ENCODE assay signal across 18 cellular contexts in the genomic region with DNA sequence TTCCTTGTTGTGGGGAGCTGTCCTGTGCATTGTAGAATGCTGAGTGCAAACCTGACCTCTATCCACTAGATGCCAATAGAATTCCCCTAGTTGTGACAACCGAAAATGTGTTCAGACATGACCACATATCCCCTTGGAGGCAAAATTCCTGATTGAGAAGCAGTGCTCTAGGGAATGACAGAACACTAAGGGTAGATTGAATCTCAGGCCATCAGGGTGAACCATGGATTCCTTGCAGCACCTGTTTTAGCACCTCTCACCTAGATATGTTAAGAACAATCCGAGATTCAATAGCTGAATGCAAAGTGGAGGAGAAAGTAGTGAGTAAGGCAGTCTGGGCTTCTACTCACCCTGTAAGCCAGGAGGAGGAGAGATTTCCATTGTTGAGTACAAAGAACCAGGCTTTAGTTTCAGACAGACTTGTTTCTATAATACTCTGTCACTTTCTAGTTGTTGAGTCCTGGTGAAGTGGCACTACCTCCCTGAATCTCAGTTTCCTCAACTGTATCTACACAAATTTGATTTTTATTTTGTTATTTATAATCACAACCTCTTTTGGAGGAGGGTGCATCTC.
DNase-seq lines count a peak whose midpoint lies in the region; ATAC-seq, FAIRE-seq and TF ChIP-seq lines count a peak whose summit lies in the region.
"Had no signal": no experiment of that assay in that cellular context is flagged by ENCODE, and none has a peak within 500 bp of the region (broad histone marks: within the 10 kb centered on the region; RNA-seq: fewer than 3 reads in every experiment).

No MANE protein-coding gene starts in this region.

- BruUV-seq in HepG2 (replicated peaks; lab: Mats Ljungman, UMichigan) (no TSS peak), mammary epithelial cell (replicated peaks; lab: Mats Ljungman, UMichigan) (no TSS peak)

- H3K36me3 ChIP-seq in HepG2 (replicated peaks in 1 of 2; ENCODE audit: control insufficient read depth in 1 of 2, insufficient read depth in 2 of 2, low read length in 2 of 2) (no peaks in the 10 kb centered on the region), right lobe of liver (no peaks in the 10 kb centered on the region), mammary epithelial cell (ENCODE audit: insufficient read depth, low read length) (no peaks in the 10 kb centered on the region)
- H3K36me3 ChIP-seq: BLaER1 treated with 17β-estradiol and CSF1 and Interleukin-3, amounts not matched to agents 10 nM and 100 nM had no signal

- peaks cover 59% of the 10 kb centered on the region for H3K4me1 ChIP-seq in HepG2 (ENCODE audit: insufficient read depth, low read length)
- H3K4me1 ChIP-seq in right lobe of liver, result no peaks in the 10 kb centered on the region
- no peaks in the 10 kb centered on the region for H3K4me1 ChIP-seq in mammary epithelial cell (ENCODE audit: insufficient read depth, low read length)
- H3K4me1 ChIP-seq in foreskin keratinocyte, result no peaks in the 10 kb centered on the region
- H3K4me1 ChIP-seq: BLaER1 treated with 17β-estradiol and CSF1 and Interleukin-3, amounts not matched to agents 10 nM and 100 nM had no signal

- TF ChIP-seq CTCF in HepG2 (CRISPR knock-in tag; IDR thresholded peaks at IDR 0.05) (0 out of 2 replicates have a peak, but pooled peaks have one; percentile 8), right lobe of liver (IDR thresholded peaks at IDR 0.05) (no peak), mammary epithelial cell (conservative IDR thresholded peaks at IDR 0.05 in 1 of 2, IDR thresholded peaks at IDR 0.05 in 1 of 2; ENCODE audit: extremely low read depth in 1 of 2, insufficient read depth in 1 of 2, low read depth in 1 of 2, low read length in 2 of 2) (no peak), foreskin keratinocyte (conservative IDR thresholded peaks at IDR 0.05) (no peak)

- no peak overlapping the region for H2AFZ ChIP-seq in HepG2 (ENCODE audit: low read length)
- H2AFZ ChIP-seq in mammary epithelial cell (ENCODE audit: low read depth, low read length), result no peak overlapping the region

- in situ Hi-C loops in HepG2 (cut with HindIII; ENCODE audit: extremely low pct_ligation_motif_present, low pct_unique_long_range_greater_than_20kb), result no loop called here
- in situ Hi-C loops in mammary epithelial cell (cut with MboI; ENCODE audit: low sequenced_read_pairs in 2 of 2), result no loop called here

- 50% methylated on average over 1 of the region's 2 CpGs for WGBS in HepG2 (ENCODE audit: low lambda C conversion rate)
- 75% methylated on average over 1 of the region's 2 CpGs for WGBS in right lobe of liver (ENCODE audit: insufficient coverage, low coverage, low lambda C conversion rate, missing lambda C conversion rate)
- WGBS in mammary epithelial cell (ENCODE audit: low coverage, missing lambda C conversion rate), result 63% methylated on average over 2 of the region's 2 CpGs

- DNase-seq in HepG2 (ENCODE audit: low spot score), result peak; percentile 8
- no peak for DNase-seq in right lobe of liver
- DNase-seq in mammary epithelial cell, result peak; percentile 31
- peak; percentile 10 to 39 for DNase-seq in foreskin keratinocyte
- DNase-seq in activated CD8-positive, alpha-beta T cell treated with anti-CD3 and anti-CD28 coated beads, Interleukin-2, amount 10 ng/mL, durations not matched to agents 7 days and 5 days, result no peak
- DNase-seq in activated T-helper 1 cell treated with anti-CD3 and anti-CD28 coated beads, Interleukin-12 subunit alpha, Interleukin-12 subunit beta, Interleukin-2, Interleukin-4 antibody, amounts not matched to agents 30 ng/mL and 10 ng/mL and 1 ng/mL, durations not matched to agents 14 hours and 24 hours and 36 hours (ENCODE audit: low spot score), result no peak
- DNase-seq in germinal center (ENCODE audit: low spot score), result no peak
- DNase-seq: 8988T; AML-193; Calu3; CD4-positive, CD25-positive, alpha-beta regulatory T cell; DMS 273 treated with DMSO at 0.1 percent for 48 hours; GOT3; H9 had no signal

- H3K79me2 ChIP-seq in HepG2 (ENCODE audit: insufficient read depth, low read length) (no peaks in the 10 kb centered on the region), mammary epithelial cell (ENCODE audit: insufficient read depth, low read length) (no peaks in the 10 kb centered on the region)

- dilution Hi-C loops in mammary epithelial cell (cut with HindIII; ENCODE audit: low sequenced_read_pairs), result no loop called here

- no peak overlapping the region; the same call in 1 of the 2 replicates for H3K4me2 ChIP-seq in HepG2 (ENCODE audit: low read depth, low read length)
- H3K4me2 ChIP-seq in mammary epithelial cell (ENCODE audit: insufficient read depth, low read depth, low read length), result no peak overlapping the region
- H3K4me2 ChIP-seq: BLaER1 treated with 17β-estradiol and CSF1 and Interleukin-3, amounts not matched to agents 10 nM and 100 nM had no signal

- no peak overlapping the region for H3K4me3 ChIP-seq in HepG2 (replicated peaks in 1 of 3; ENCODE audit: insufficient read depth in 1 of 3, low read depth in 2 of 3, low read length in 3 of 3)
- no peak overlapping the region for H3K4me3 ChIP-seq in right lobe of liver
- no peak overlapping the region for H3K4me3 ChIP-seq in mammary epithelial cell (replicated peaks in 1 of 3; ENCODE audit: insufficient read depth in 1 of 3, low read depth in 2 of 3, low read length in 3 of 3)
- H3K4me3 ChIP-seq: BLaER1 treated with 17β-estradiol and CSF1 and Interleukin-3, amounts not matched to agents 10 nM and 100 nM; GM12878 had no signal

- no peaks in the 10 kb centered on the region for H3K9me3 Mint-ChIP-seq in activated CD8-positive, alpha-beta T cell treated with anti-CD3 and anti-CD28 coated beads, Interleukin-2, amount 10 ng/mL, durations not matched to agents 7 days and 5 days (ENCODE audit: insufficient read depth)
- peaks cover 6% of the 10 kb centered on the region for H3K9me3 Mint-ChIP-seq in activated T-helper 1 cell treated with anti-CD3 and anti-CD28 coated beads, Interleukin-12 subunit alpha, Interleukin-12 subunit beta, Interleukin-2, Interleukin-4 antibody, amounts not matched to agents 30 ng/mL and 10 ng/mL and 1 ng/mL, durations not matched to agents 14 hours and 24 hours and 36 hours

- H3K9me3 ChIP-seq in HepG2 (ENCODE audit: low read length), result no peaks in the 10 kb centered on the region
- H3K9me3 ChIP-seq in right lobe of liver, result no peaks in the 10 kb centered on the region
- no peaks in the 10 kb centered on the region for H3K9me3 ChIP-seq in mammary epithelial cell (replicated peaks; ENCODE audit: insufficient read depth, low read length)

- POLR2A ChIA-PET in HepG2 (lab: Yijun Ruan, JAX), result interaction anchor here (1.8 kb wide), 1 partner anchor 39 kb away, joined by 6 read pairs; no protein-coding TSS in a partner anchor
- POLR2A ChIA-PET in activated CD8-positive, alpha-beta T cell treated with anti-CD3 and anti-CD28 coated beads, Interleukin-2, amount 10 ng/mL, durations not matched to agents 7 days and 5 days (lab: Charles Lee), result no interaction called here

- no peaks in the 10 kb centered on the region for H3K36me3 Mint-ChIP-seq in activated CD8-positive, alpha-beta T cell treated with anti-CD3 and anti-CD28 coated beads, Interleukin-2, amount 10 ng/mL, durations not matched to agents 7 days and 5 days (ENCODE audit: low read depth)
- H3K36me3 Mint-ChIP-seq in activated T-helper 1 cell treated with anti-CD3 and anti-CD28 coated beads, Interleukin-12 subunit alpha, Interleukin-12 subunit beta, Interleukin-2, Interleukin-4 antibody, amounts not matched to agents 30 ng/mL and 10 ng/mL and 1 ng/mL, durations not matched to agents 14 hours and 24 hours and 36 hours (ENCODE audit: low read depth), result no peaks in the 10 kb centered on the region
- H3K36me3 Mint-ChIP-seq: CD4-positive, CD25-positive, alpha-beta regulatory T cell had no signal

- TF ChIP-seq EP300 in HepG2 (IDR thresholded peaks at IDR 0.05; ENCODE audit: low read depth in 2 of 2, low read length in 2 of 2) (no peak), HepG2 (CRISPR knock-in tag; IDR thresholded peaks at IDR 0.05; ENCODE audit: borderline replicate concordance) (no peak)

- intact Hi-C loops in HepG2 (cut with micrococcal nuclease; ENCODE audit: unreplicated experiment), result loop anchor here (2.0 kb wide), 1 partner anchor 39 kb away; no protein-coding TSS in a partner anchor
- intact Hi-C loops in right lobe of liver (cut with DNase I), result no loop called here
- intact Hi-C loops in mammary epithelial cell (cut with micrococcal nuclease), result no loop called here
- intact Hi-C loops in activated T-helper 1 cell treated with anti-CD3 and anti-CD28 coated beads, Interleukin-12 subunit alpha, Interleukin-12 subunit beta, Interleukin-2, Interleukin-4 antibody, amounts not matched to agents 30 ng/mL and 10 ng/mL and 1 ng/mL, durations not matched to agents 14 hours and 24 hours and 36 hours (cut with micrococcal nuclease), result no loop called here

- H3K9ac ChIP-seq in HepG2 (ENCODE audit: insufficient read depth, low read depth, low read length) (no peak overlapping the region), mammary epithelial cell (ENCODE audit: insufficient read depth, low read length) (no peak overlapping the region)
- H3K9ac ChIP-seq: BLaER1 treated with 17β-estradiol and CSF1 and Interleukin-3, amounts not matched to agents 10 nM and 100 nM had no signal

- no peaks in the 10 kb centered on the region for H3K4me1 Mint-ChIP-seq in activated CD8-positive, alpha-beta T cell treated with anti-CD3 and anti-CD28 coated beads, Interleukin-2, amount 10 ng/mL, durations not matched to agents 7 days and 5 days (ENCODE audit: low read depth)
- no peaks in the 10 kb centered on the region for H3K4me1 Mint-ChIP-seq in activated T-helper 1 cell treated with anti-CD3 and anti-CD28 coated beads, Interleukin-12 subunit alpha, Interleukin-12 subunit beta, Interleukin-2, Interleukin-4 antibody, amounts not matched to agents 30 ng/mL and 10 ng/mL and 1 ng/mL, durations not matched to agents 14 hours and 24 hours and 36 hours (ENCODE audit: low read depth)
- H3K4me1 Mint-ChIP-seq: CD4-positive, CD25-positive, alpha-beta regulatory T cell had no signal

- H3K27ac Mint-ChIP-seq in activated CD8-positive, alpha-beta T cell treated with anti-CD3 and anti-CD28 coated beads, Interleukin-2, amount 10 ng/mL, durations not matched to agents 7 days and 5 days, result no peak overlapping the region
- H3K27ac Mint-ChIP-seq in activated T-helper 1 cell treated with anti-CD3 and anti-CD28 coated beads, Interleukin-12 subunit alpha, Interleukin-12 subunit beta, Interleukin-2, Interleukin-4 antibody, amounts not matched to agents 30 ng/mL and 10 ng/mL and 1 ng/mL, durations not matched to agents 14 hours and 24 hours and 36 hours, result no peak overlapping the region
- H3K27ac Mint-ChIP-seq: CD4-positive, CD25-positive, alpha-beta regulatory T cell; H9 had no signal

- FAIRE-seq in HepG2 (lab: Jason Lieb, UNC), result no peak
- FAIRE-seq: GM12878, GM18507, HTR-8/SVneo had no signal

- no peaks in the 10 kb centered on the region for H3K27me3 ChIP-seq in HepG2 (ENCODE audit: control insufficient read depth in 1 of 2, insufficient read depth in 2 of 2, low read length in 2 of 2)
- H3K27me3 ChIP-seq in right lobe of liver, result no peaks in the 10 kb centered on the region
- H3K27me3 ChIP-seq in mammary epithelial cell (ENCODE audit: insufficient read depth, low read length), result no peaks in the 10 kb centered on the region
- no peaks in the 10 kb centered on the region for H3K27me3 ChIP-seq in foreskin keratinocyte

- peak overlapping the region; percentile 61 for H3K27ac ChIP-seq in HepG2 (ENCODE audit: extremely low read length, insufficient read depth, low read length)
- H3K27ac ChIP-seq in right lobe of liver, result no peak overlapping the region
- H3K27ac ChIP-seq in mammary epithelial cell (ENCODE audit: insufficient read depth, low read depth, low read length), result no peak overlapping the region
- H3K27ac ChIP-seq in foreskin keratinocyte, result no peak overlapping the region
- H3K27ac ChIP-seq: BLaER1 treated with 17β-estradiol and CSF1 and Interleukin-3, amounts not matched to agents 10 nM and 100 nM had no signal

- TF ChIP-seq POLR2A in HepG2 (IDR thresholded peaks at IDR 0.05; ENCODE audit: insufficient read depth in 1 of 2, low read depth in 2 of 2, low read length in 2 of 2) (no peak), right lobe of liver (IDR thresholded peaks at IDR 0.05) (no peak)

- H3K27me3 Mint-ChIP-seq in activated CD8-positive, alpha-beta T cell treated with anti-CD3 and anti-CD28 coated beads, Interleukin-2, amount 10 ng/mL, durations not matched to agents 7 days and 5 days (ENCODE audit: low read depth), result no peaks in the 10 kb centered on the region
- no peaks in the 10 kb centered on the region for H3K27me3 Mint-ChIP-seq in activated T-helper 1 cell treated with anti-CD3 and anti-CD28 coated beads, Interleukin-12 subunit alpha, Interleukin-12 subunit beta, Interleukin-2, Interleukin-4 antibody, amounts not matched to agents 30 ng/mL and 10 ng/mL and 1 ng/mL, durations not matched to agents 14 hours and 24 hours and 36 hours (ENCODE audit: insufficient read depth)
- H3K27me3 Mint-ChIP-seq: CD4-positive, CD25-positive, alpha-beta regulatory T cell had no signal

- H4K20me1 ChIP-seq in HepG2 (ENCODE audit: insufficient read depth, low read length) (no peaks in the 10 kb centered on the region), mammary epithelial cell (ENCODE audit: insufficient read depth, low read length) (no peaks in the 10 kb centered on the region)
- H4K20me1 ChIP-seq: BLaER1 treated with 17β-estradiol and CSF1 and Interleukin-3, amounts not matched to agents 10 nM and 100 nM had no signal

- TF ChIP-seq RAD21 in HepG2 (CRISPR knock-in tag; IDR thresholded peaks at IDR 0.05), result no peak

- CTCF ChIA-PET in HepG2 (lab: Yijun Ruan, JAX; ENCODE audit: low intra/inter-chr PET ratio, low total read pairs), result no interaction called here
- CTCF ChIA-PET in mammary epithelial cell (lab: Charles Lee; ENCODE audit: low non-redundant PET), result interaction anchor here (0.6 kb wide), 1 partner anchor 280 kb away, joined by 4 read pairs; no protein-coding TSS in a partner anchor
- CTCF ChIA-PET in activated CD8-positive, alpha-beta T cell treated with anti-CD3 and anti-CD28 coated beads, Interleukin-2, amount 10 ng/mL, durations not matched to agents 7 days and 5 days (lab: Charles Lee), result no interaction called here

- H3K4me3 Mint-ChIP-seq in activated CD8-positive, alpha-beta T cell treated with anti-CD3 and anti-CD28 coated beads, Interleukin-2, amount 10 ng/mL, durations not matched to agents 7 days and 5 days, result no peak overlapping the region
- no peak overlapping the region for H3K4me3 Mint-ChIP-seq in activated T-helper 1 cell treated with anti-CD3 and anti-CD28 coated beads, Interleukin-12 subunit alpha, Interleukin-12 subunit beta, Interleukin-2, Interleukin-4 antibody, amounts not matched to agents 30 ng/mL and 10 ng/mL and 1 ng/mL, durations not matched to agents 14 hours and 24 hours and 36 hours
- H3K4me3 Mint-ChIP-seq: CD4-positive, CD25-positive, alpha-beta regulatory T cell; H9 had no signal

- ATAC-seq in HepG2 (peak; percentile 52), right lobe of liver (no peak), foreskin keratinocyte (no peak)
- no peak for ATAC-seq in activated CD8-positive, alpha-beta T cell treated with anti-CD3 and anti-CD28 coated beads, Interleukin-2, amount 10 ng/mL, durations not matched to agents 7 days and 5 days

Comparison
In these comparisons a context has a peak if more than half of its experiments do, and no peak if none do; other contexts are left out.
1. DNase-seq: peak in HepG2 (single experiment), mammary epithelial cell (single experiment) and foreskin keratinocyte (2 of 2); none in right lobe of liver (0 of 3), activated CD8-positive, alpha-beta T cell treated with anti-CD3 and anti-CD28 coated beads, Interleukin-2, amount 10 ng/mL, durations not matched to agents 7 days and 5 days (single experiment), activated T-helper 1 cell treated with anti-CD3 and anti-CD28 coated beads, Interleukin-12 subunit alpha, Interleukin-12 subunit beta, Interleukin-2, Interleukin-4 antibody, amounts not matched to agents 30 ng/mL and 10 ng/mL and 1 ng/mL, durations not matched to agents 14 hours and 24 hours and 36 hours (single experiment) and germinal center (single experiment).